ENCODE assay signal across 8 cellular contexts in the genomic region with DNA sequence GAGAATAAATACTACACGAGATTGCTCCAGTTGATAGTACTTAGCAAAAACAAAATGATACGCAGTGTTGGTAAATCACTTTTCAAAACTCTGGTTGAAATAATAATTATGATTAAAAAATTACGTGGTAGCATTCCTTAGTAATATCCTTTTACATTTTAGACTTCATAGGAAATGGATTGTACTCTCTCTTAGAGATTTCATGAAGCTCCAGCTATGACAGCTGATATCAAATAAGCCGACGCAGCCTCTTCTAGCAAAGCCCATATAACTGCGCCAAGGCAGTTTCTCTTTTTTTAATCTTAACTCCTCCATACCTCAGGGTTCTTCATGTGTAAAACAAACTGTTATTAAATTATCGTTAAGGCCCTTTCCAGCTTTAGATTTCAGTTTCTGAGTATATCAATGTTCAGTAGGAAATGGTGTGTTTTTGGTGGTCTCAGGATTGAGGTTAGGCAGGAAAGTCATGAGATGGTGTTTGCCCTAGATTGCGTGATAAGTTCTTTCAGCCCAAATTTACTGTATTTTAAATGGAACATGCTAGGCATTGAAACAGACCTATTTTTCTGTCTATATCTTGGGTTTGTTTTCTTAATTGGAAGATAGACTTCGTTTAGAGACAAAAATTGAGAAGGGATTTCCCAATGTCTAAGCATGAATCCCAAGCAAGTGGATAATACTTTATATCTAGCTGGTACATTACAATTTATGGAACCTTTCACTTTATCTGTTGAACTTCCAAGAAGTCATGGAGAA. TPM values are rescaled to one million over a fixed set of nuclear protein-coding genes. Genes with fewer than 3 reads are reported as not detected.
DNase-seq lines count a peak whose midpoint lies in the region; ATAC-seq lines count a peak whose summit lies in the region.

No MANE protein-coding gene starts in this region.

- H3K9me3 ChIP-seq in iPS-18c (ENCODE audit: control insufficient read depth, insufficient read depth, low read length), result no peaks in the 10 kb centered on the region

- POLR2A ChIA-PET in activated CD8-positive, alpha-beta T cell treated with anti-CD3 and anti-CD28 coated beads, Interleukin-2, amount 10 ng/mL, durations not matched to agents 7 days and 5 days (lab: Charles Lee), result interaction anchor here (0.8 to 1.8 kb wide), 4 partner anchors 18 to 268 kb away, joined by 3 to 6 read pairs (median 4); a partner anchor contains a TSS

- H3K27me3 Mint-ChIP-seq in activated CD8-positive, alpha-beta T cell treated with anti-CD3 and anti-CD28 coated beads, Interleukin-2, amount 10 ng/mL, durations not matched to agents 7 days and 5 days (ENCODE audit: low read depth), result peaks cover 20% of the 10 kb centered on the region
- H3K27me3 Mint-ChIP-seq in stimulated activated naive CD8-positive, alpha-beta T cell treated with anti-CD3 and anti-CD28 coated beads, Interleukin-15, amount 100 ng/mL, for 72 hours, result peaks cover 18% of the 10 kb centered on the region

- peaks cover 17% of the 10 kb centered on the region for H3K36me3 Mint-ChIP-seq in activated CD8-positive, alpha-beta T cell treated with anti-CD3 and anti-CD28 coated beads, Interleukin-2, amount 10 ng/mL, durations not matched to agents 7 days and 5 days (ENCODE audit: low read depth)

- H3K4me3 ChIP-seq in iPS-18c (ENCODE audit: insufficient read depth, low read depth, low read length), result peak overlapping the region; percentile 77; the same call in 1 of the 2 replicates

- CTCF ChIA-PET in activated CD8-positive, alpha-beta T cell treated with anti-CD3 and anti-CD28 coated beads, Interleukin-2, amount 10 ng/mL, durations not matched to agents 7 days and 5 days (lab: Charles Lee), result interaction anchor here (0.6 to 2.5 kb wide), 6 partner anchors 8 to 981 kb away, joined by 3 to 12 read pairs (median 4); no protein-coding TSS in a partner anchor

- DNase-seq in DMS79 treated with DMSO at 0.1 percent for 48 hours (lab: John Stamatoyannopoulos, UW), result peak; percentile 80
- no peak for DNase-seq in DMS79 (lab: John Stamatoyannopoulos, UW)
- DNase-seq in activated CD8-positive, alpha-beta T cell treated with anti-CD3 and anti-CD28 coated beads, Interleukin-2, amount 10 ng/mL, durations not matched to agents 7 days and 5 days, result no peak
- DNase-seq in stimulated activated naive CD8-positive, alpha-beta T cell treated with anti-CD3 and anti-CD28 coated beads, Interleukin-15, amount 100 ng/mL, for 72 hours, result no peak
- no peak for DNase-seq in left colon
- no peak for DNase-seq in NCI-H2107 (lab: John Stamatoyannopoulos, UW)

- peak overlapping the region; percentile 77 for H3K4me3 Mint-ChIP-seq in activated CD8-positive, alpha-beta T cell treated with anti-CD3 and anti-CD28 coated beads, Interleukin-2, amount 10 ng/mL, durations not matched to agents 7 days and 5 days
- H3K4me3 Mint-ChIP-seq in stimulated activated naive CD8-positive, alpha-beta T cell treated with anti-CD3 and anti-CD28 coated beads, Interleukin-15, amount 100 ng/mL, for 72 hours, result peak overlapping the region; percentile 76 to 85

- H3K9me3 Mint-ChIP-seq in activated CD8-positive, alpha-beta T cell treated with anti-CD3 and anti-CD28 coated beads, Interleukin-2, amount 10 ng/mL, durations not matched to agents 7 days and 5 days (ENCODE audit: insufficient read depth), result no peaks in the 10 kb centered on the region
- H3K9me3 Mint-ChIP-seq in stimulated activated naive CD8-positive, alpha-beta T cell treated with anti-CD3 and anti-CD28 coated beads, Interleukin-15, amount 100 ng/mL, for 72 hours, result no peaks in the 10 kb centered on the region

- peak overlapping the region; percentile 72 for H3K27ac Mint-ChIP-seq in activated CD8-positive, alpha-beta T cell treated with anti-CD3 and anti-CD28 coated beads, Interleukin-2, amount 10 ng/mL, durations not matched to agents 7 days and 5 days
- peak overlapping the region; percentile 12 to 93 for H3K27ac Mint-ChIP-seq in stimulated activated naive CD8-positive, alpha-beta T cell treated with anti-CD3 and anti-CD28 coated beads, Interleukin-15, amount 100 ng/mL, for 72 hours

- intact Hi-C loops in left colon (cut with DNase I, micrococcal nuclease), result no loop called here

- peaks cover 23% of the 10 kb centered on the region for H3K4me1 Mint-ChIP-seq in activated CD8-positive, alpha-beta T cell treated with anti-CD3 and anti-CD28 coated beads, Interleukin-2, amount 10 ng/mL, durations not matched to agents 7 days and 5 days (ENCODE audit: low read depth)
- H3K4me1 Mint-ChIP-seq in stimulated activated naive CD8-positive, alpha-beta T cell treated with anti-CD3 and anti-CD28 coated beads, Interleukin-15, amount 100 ng/mL, for 72 hours, result peaks cover 19% of the 10 kb centered on the region

- no peak for ATAC-seq in activated CD8-positive, alpha-beta T cell treated with anti-CD3 and anti-CD28 coated beads, Interleukin-2, amount 10 ng/mL, durations not matched to agents 7 days and 5 days
- ATAC-seq in stimulated activated naive CD8-positive, alpha-beta T cell treated with anti-CD3 and anti-CD28 coated beads, Interleukin-15, amount 100 ng/mL, for 72 hours, result no peak
- no peak for ATAC-seq in left colon
- ATAC-seq in GM18861 (IDR thresholded peaks at IDR 0.05; ENCODE audit: unreplicated experiment), result no peak

RNA-seq across cellular contexts. Expression of a gene that starts 0.9 kb away (rescaled TPM):
- 1 to 10 TPM; 6.7 to 7.1 TPM for total RNA-seq in activated CD8-positive, alpha-beta T cell treated with anti-CD3 and anti-CD28 coated beads, Interleukin-2, amount 10 ng/mL, durations not matched to agents 7 days and 5 days
- total RNA-seq in left colon, result 10 to 100 TPM in 1 of 2 donors, 1 to 10 TPM in 1; 5.2 to 27.0 TPM
